Comparison of ENCODE assay signal across 1 cellular context in genomic region chr1:26907071-26907922, GRCh38.
TF ChIP-seq lines count a peak whose summit lies in the region.

No MANE protein-coding gene starts in this region.

TF ChIP-seq in HepG2, 621 proteins besides CTCF, POLR2A, EP300 and RAD21 (continues in another document):
- TF ChIP-seq ZBTB26 (CRISPR knock-in tag; IDR thresholded peaks at IDR 0.05; ENCODE audit: borderline replicate concordance): peak; percentile 77; the same call in 1 of the 2 replicates
- peak; percentile 72; the same call in 1 of the 2 replicates for TF ChIP-seq FOSL1 (CRISPR knock-in tag; IDR thresholded peaks at IDR 0.05; ENCODE audit: borderline replicate concordance)
- TF ChIP-seq MED1 (CRISPR knock-in tag; IDR thresholded peaks at IDR 0.05): peak; percentile 62
- 0 out of 2 replicates have a peak, but pooled peaks have one; percentile 9 for TF ChIP-seq ATF7-NPFF (CRISPR knock-in tag; IDR thresholded peaks at IDR 0.05; ENCODE audit: low read depth)
- TF ChIP-seq ZFX (CRISPR knock-in tag; IDR thresholded peaks at IDR 0.05; ENCODE audit: low read depth): peak; percentile 53; the same call in 1 of the 2 replicates
- peak; percentile 44 for TF ChIP-seq RXRB (CRISPR knock-in tag; IDR thresholded peaks at IDR 0.05; ENCODE audit: borderline replicate concordance)
- no peak for TF ChIP-seq ZSCAN21 (CRISPR knock-in tag; IDR thresholded peaks at IDR 0.05; ENCODE audit: borderline replicate concordance)
- peak; percentile 7 for TF ChIP-seq TEAD3 (CRISPR knock-in tag; optimal IDR thresholded peaks at IDR 0.05; ENCODE audit: borderline replicate concordance)
- TF ChIP-seq, protein P1, sequence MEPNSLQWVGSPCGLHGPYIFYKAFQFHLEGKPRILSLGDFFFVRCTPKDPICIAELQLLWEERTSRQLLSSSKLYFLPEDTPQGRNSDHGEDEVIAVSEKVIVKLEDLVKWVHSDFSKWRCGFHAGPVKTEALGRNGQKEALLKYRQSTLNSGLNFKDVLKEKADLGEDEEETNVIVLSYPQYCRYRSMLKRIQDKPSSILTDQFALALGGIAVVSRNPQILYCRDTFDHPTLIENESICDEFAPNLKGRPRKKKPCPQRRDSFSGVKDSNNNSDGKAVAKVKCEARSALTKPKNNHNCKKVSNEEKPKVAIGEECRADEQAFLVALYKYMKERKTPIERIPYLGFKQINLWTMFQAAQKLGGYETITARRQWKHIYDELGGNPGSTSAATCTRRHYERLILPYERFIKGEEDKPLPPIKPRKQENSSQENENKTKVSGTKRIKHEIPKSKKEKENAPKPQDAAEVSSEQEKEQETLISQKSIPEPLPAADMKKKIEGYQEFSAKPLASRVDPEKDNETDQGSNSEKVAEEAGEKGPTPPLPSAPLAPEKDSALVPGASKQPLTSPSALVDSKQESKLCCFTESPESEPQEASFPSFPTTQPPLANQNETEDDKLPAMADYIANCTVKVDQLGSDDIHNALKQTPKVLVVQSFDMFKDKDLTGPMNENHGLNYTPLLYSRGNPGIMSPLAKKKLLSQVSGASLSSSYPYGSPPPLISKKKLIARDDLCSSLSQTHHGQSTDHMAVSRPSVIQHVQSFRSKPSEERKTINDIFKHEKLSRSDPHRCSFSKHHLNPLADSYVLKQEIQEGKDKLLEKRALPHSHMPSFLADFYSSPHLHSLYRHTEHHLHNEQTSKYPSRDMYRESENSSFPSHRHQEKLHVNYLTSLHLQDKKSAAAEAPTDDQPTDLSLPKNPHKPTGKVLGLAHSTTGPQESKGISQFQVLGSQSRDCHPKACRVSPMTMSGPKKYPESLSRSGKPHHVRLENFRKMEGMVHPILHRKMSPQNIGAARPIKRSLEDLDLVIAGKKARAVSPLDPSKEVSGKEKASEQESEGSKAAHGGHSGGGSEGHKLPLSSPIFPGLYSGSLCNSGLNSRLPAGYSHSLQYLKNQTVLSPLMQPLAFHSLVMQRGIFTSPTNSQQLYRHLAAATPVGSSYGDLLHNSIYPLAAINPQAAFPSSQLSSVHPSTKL (CRISPR knock-in tag; IDR thresholded peaks at IDR 0.05): peak; percentile 44; the same call in 1 of the 2 replicates
- peak; percentile 58 for TF ChIP-seq RARA (CRISPR knock-in tag; IDR thresholded peaks at IDR 0.05)
- TF ChIP-seq SAP130 (CRISPR knock-in tag; IDR thresholded peaks at IDR 0.05; ENCODE audit: low read depth): peak; percentile 75
- TF ChIP-seq ZNF121 (CRISPR knock-in tag; IDR thresholded peaks at IDR 0.05): no peak
- no peak for TF ChIP-seq PHF20 (CRISPR knock-in tag; IDR thresholded peaks at IDR 0.05)
- peak; percentile 40; the same call in 1 of the 2 replicates for TF ChIP-seq HMGXB3 (CRISPR knock-in tag; IDR thresholded peaks at IDR 0.05; ENCODE audit: borderline replicate concordance)
- TF ChIP-seq, protein P2, sequence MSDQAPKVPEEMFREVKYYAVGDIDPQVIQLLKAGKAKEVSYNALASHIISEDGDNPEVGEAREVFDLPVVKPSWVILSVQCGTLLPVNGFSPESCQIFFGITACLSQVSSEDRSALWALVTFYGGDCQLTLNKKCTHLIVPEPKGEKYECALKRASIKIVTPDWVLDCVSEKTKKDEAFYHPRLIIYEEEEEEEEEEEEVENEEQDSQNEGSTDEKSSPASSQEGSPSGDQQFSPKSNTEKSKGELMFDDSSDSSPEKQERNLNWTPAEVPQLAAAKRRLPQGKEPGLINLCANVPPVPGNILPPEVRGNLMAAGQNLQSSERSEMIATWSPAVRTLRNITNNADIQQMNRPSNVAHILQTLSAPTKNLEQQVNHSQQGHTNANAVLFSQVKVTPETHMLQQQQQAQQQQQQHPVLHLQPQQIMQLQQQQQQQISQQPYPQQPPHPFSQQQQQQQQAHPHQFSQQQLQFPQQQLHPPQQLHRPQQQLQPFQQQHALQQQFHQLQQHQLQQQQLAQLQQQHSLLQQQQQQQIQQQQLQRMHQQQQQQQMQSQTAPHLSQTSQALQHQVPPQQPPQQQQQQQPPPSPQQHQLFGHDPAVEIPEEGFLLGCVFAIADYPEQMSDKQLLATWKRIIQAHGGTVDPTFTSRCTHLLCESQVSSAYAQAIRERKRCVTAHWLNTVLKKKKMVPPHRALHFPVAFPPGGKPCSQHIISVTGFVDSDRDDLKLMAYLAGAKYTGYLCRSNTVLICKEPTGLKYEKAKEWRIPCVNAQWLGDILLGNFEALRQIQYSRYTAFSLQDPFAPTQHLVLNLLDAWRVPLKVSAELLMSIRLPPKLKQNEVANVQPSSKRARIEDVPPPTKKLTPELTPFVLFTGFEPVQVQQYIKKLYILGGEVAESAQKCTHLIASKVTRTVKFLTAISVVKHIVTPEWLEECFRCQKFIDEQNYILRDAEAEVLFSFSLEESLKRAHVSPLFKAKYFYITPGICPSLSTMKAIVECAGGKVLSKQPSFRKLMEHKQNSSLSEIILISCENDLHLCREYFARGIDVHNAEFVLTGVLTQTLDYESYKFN (CRISPR knock-in tag; conservative IDR thresholded peaks at IDR 0.05): peak; percentile 39
- TF ChIP-seq IKZF5 (CRISPR knock-in tag; IDR thresholded peaks at IDR 0.05): 0 out of 2 replicates have a peak, but pooled peaks have one; percentile 23
- TF ChIP-seq, protein P3, sequence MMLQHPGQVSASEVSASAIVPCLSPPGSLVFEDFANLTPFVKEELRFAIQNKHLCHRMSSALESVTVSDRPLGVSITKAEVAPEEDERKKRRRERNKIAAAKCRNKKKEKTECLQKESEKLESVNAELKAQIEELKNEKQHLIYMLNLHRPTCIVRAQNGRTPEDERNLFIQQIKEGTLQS (CRISPR knock-in tag; IDR thresholded peaks at IDR 0.05): peak; percentile 68
- no peak for TF ChIP-seq FOXA1 (IDR thresholded peaks at IDR 0.05)
- TF ChIP-seq FOXA1 (CRISPR knock-in tag; IDR thresholded peaks at IDR 0.05): peak; percentile 64
- 0 out of 2 replicates have a peak, but pooled peaks have one; percentile 17 for TF ChIP-seq TBX2 (CRISPR knock-in tag; IDR thresholded peaks at IDR 0.05; ENCODE audit: borderline replicate concordance)
- TF ChIP-seq ZNF260 (CRISPR knock-in tag; IDR thresholded peaks at IDR 0.05; ENCODE audit: borderline replicate concordance, low read depth): no peak
- peak; percentile 77; the same call in 1 of the 2 replicates for TF ChIP-seq ZBTB38 (CRISPR knock-in tag; IDR thresholded peaks at IDR 0.05)
- 0 out of 2 replicates have a peak, but pooled peaks have one; percentile 11 for TF ChIP-seq CREB1 (IDR thresholded peaks at IDR 0.05)
- no peak for TF ChIP-seq CREB1 (CRISPR knock-in tag; IDR thresholded peaks at IDR 0.05)
- TF ChIP-seq GATAD1 (CRISPR knock-in tag; IDR thresholded peaks at IDR 0.05): 0 out of 2 replicates have a peak, but pooled peaks have one; percentile 26
- TF ChIP-seq RXRA (CRISPR knock-in tag; IDR thresholded peaks at IDR 0.05): peak; percentile 51; the same call in 1 of the 2 replicates
- TF ChIP-seq KDM1A (CRISPR knock-in tag; IDR thresholded peaks at IDR 0.05): peak; percentile 50; the same call in 1 of the 2 replicates
- peak; percentile 60; the same call in 1 of the 2 replicates for TF ChIP-seq ZNF792 (CRISPR knock-in tag; IDR thresholded peaks at IDR 0.05)
- peak; percentile 80 for TF ChIP-seq ZNF263 (CRISPR knock-in tag; IDR thresholded peaks at IDR 0.05)
- TF ChIP-seq ZBTB33 (CRISPR knock-in tag; IDR thresholded peaks at IDR 0.05): 0 out of 2 replicates have a peak, but pooled peaks have one; percentile 15
- 0 out of 2 replicates have a peak, but pooled peaks have one; percentile 55 for TF ChIP-seq SMAD3 (CRISPR knock-in tag; IDR thresholded peaks at IDR 0.05)
- TF ChIP-seq FOXA3 (CRISPR knock-in tag; IDR thresholded peaks at IDR 0.05): 0 out of 2 replicates have a peak, but pooled peaks have one; percentile 43
- TF ChIP-seq, protein P4, sequence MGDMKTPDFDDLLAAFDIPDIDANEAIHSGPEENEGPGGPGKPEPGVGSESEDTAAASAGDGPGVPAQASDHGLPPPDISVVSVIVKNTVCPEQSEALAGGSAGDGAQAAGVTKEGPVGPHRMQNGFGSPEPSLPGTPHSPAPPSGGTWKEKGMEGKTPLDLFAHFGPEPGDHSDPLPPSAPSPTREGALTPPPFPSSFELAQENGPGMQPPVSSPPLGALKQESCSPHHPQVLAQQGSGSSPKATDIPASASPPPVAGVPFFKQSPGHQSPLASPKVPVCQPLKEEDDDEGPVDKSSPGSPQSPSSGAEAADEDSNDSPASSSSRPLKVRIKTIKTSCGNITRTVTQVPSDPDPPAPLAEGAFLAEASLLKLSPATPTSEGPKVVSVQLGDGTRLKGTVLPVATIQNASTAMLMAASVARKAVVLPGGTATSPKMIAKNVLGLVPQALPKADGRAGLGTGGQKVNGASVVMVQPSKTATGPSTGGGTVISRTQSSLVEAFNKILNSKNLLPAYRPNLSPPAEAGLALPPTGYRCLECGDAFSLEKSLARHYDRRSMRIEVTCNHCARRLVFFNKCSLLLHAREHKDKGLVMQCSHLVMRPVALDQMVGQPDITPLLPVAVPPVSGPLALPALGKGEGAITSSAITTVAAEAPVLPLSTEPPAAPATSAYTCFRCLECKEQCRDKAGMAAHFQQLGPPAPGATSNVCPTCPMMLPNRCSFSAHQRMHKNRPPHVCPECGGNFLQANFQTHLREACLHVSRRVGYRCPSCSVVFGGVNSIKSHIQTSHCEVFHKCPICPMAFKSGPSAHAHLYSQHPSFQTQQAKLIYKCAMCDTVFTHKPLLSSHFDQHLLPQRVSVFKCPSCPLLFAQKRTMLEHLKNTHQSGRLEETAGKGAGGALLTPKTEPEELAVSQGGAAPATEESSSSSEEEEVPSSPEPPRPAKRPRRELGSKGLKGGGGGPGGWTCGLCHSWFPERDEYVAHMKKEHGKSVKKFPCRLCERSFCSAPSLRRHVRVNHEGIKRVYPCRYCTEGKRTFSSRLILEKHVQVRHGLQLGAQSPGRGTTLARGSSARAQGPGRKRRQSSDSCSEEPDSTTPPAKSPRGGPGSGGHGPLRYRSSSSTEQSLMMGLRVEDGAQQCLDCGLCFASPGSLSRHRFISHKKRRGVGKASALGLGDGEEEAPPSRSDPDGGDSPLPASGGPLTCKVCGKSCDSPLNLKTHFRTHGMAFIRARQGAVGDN (CRISPR knock-in tag; IDR thresholded peaks at IDR 0.05): peak; percentile 83
- peak; percentile 95 for TF ChIP-seq FOSL2 (CRISPR knock-in tag; IDR thresholded peaks at IDR 0.05)
- TF ChIP-seq SPEN (CRISPR knock-in tag; IDR thresholded peaks at IDR 0.05; ENCODE audit: low read depth): no peak
- TF ChIP-seq HHEX (CRISPR knock-in tag; IDR thresholded peaks at IDR 0.05): no peak
- TF ChIP-seq CBX5 (CRISPR knock-in tag; IDR thresholded peaks at IDR 0.05; ENCODE audit: borderline replicate concordance): peak; percentile 37; the same call in 1 of the 2 replicates
- TF ChIP-seq ZBTB7A (CRISPR knock-in tag; IDR thresholded peaks at IDR 0.05): no peak
- TF ChIP-seq TARDBP (CRISPR knock-in tag; IDR thresholded peaks at IDR 0.05): 0 out of 2 replicates have a peak, but pooled peaks have one; percentile 10
